ENCODE assay signal across 23 cellular contexts in the genomic region with DNA sequence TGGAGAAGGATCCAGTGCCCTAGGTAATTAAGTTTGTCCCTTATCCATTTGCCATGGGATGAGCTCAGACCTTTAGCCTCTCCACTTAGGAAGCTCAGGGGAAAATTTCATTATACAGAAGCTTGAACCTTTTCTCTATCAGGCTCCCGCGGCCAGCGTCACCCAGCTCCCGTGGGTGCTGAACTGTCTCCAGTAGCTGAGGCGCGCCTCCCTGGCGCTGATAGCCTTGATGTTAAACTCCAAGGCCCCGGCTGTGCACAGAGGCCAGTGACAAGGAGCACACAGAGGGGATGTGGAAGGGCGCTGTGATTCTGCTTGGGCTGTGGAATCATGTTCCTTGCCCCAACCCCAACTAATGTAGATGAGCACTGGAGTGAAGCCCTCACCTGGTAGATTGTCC. TPM values are rescaled to one million over a fixed set of nuclear protein-coding genes. Genes with fewer than 3 reads are reported as not detected.
A peak's percentile ranks its signal among the peaks of the same experiment; 100 is the strongest.
DNase-seq lines count a peak whose midpoint lies in the region; ATAC-seq and TF ChIP-seq lines count a peak whose summit lies in the region.
"Had no signal": no experiment of that assay in that cellular context is flagged by ENCODE, and none has a peak within 500 bp of the region (broad histone marks: within the 10 kb centered on the region; RNA-seq: fewer than 3 reads in every experiment).

No MANE protein-coding gene starts in this region.

- ATAC-seq in gastroesophageal sphincter, result no peak
- no peak for ATAC-seq in stimulated activated naive CD8-positive, alpha-beta T cell treated with anti-CD3 and anti-CD28 coated beads, Interleukin-15, amount 100 ng/mL, for 72 hours
- ATAC-seq: activated CD8-positive, alpha-beta memory T cell treated with anti-CD3 and anti-CD28 coated beads, Interleukin-2, amount 10 ng/mL, durations not matched to agents 7 days and 5 days; CD8-positive, alpha-beta T cell; foreskin keratinocyte; naive thymus-derived CD8-positive, alpha-beta T cell; PC-3 had no signal

- peak overlapping the region; percentile 48 for H3K4me2 ChIP-seq in neural progenitor cell
- H3K4me2 ChIP-seq: KMS-11 had no signal

- TF ChIP-seq POLR2A in gastroesophageal sphincter (IDR thresholded peaks at IDR 0.05), result no peak
- TF ChIP-seq POLR2A in tibial nerve (IDR thresholded peaks at IDR 0.05), result no peak

- H3K36me3 ChIP-seq in gastroesophageal sphincter (peaks cover 0 to 66% of the 10 kb centered on the region in 2 donors), neural progenitor cell (no peaks in the 10 kb centered on the region), tibial nerve (peaks cover 0 to 45% (median 0%) of the 10 kb centered on the region in 3 donors)

- H3K27me3 Mint-ChIP-seq in neural progenitor cell (ENCODE audit: insufficient read depth, low read depth), result peaks cover 13% of the 10 kb centered on the region
- no peaks in the 10 kb centered on the region for H3K27me3 Mint-ChIP-seq in activated naive CD8-positive, alpha-beta T cell treated with anti-CD3 and anti-CD28 coated beads for 36 hours
- peaks cover 9% of the 10 kb centered on the region for H3K27me3 Mint-ChIP-seq in stimulated activated naive CD8-positive, alpha-beta T cell treated with anti-CD3 and anti-CD28 coated beads, Interleukin-15, amount 100 ng/mL, for 72 hours
- H3K27me3 Mint-ChIP-seq: activated naive CD4-positive, alpha-beta T cell treated with anti-CD3 and anti-CD28 coated beads, Interleukin-2, amount 50 U/mL, for 24 hours had no signal

- no peak overlapping the region for H3K4me3 Mint-ChIP-seq in neural progenitor cell
- H3K4me3 Mint-ChIP-seq in activated naive CD8-positive, alpha-beta T cell treated with anti-CD3 and anti-CD28 coated beads for 36 hours, result no peak overlapping the region
- H3K4me3 Mint-ChIP-seq in stimulated activated naive CD8-positive, alpha-beta T cell treated with anti-CD3 and anti-CD28 coated beads, Interleukin-15, amount 100 ng/mL, for 72 hours, result no peak overlapping the region
- H3K4me3 Mint-ChIP-seq: activated CD8-positive, alpha-beta memory T cell treated with anti-CD3 and anti-CD28 coated beads, Interleukin-2, amount 10 ng/mL, durations not matched to agents 7 days and 5 days; activated naive CD4-positive, alpha-beta T cell treated with anti-CD3 and anti-CD28 coated beads, Interleukin-2, amount 50 U/mL, for 24 hours; CD8-positive, alpha-beta T cell; central memory CD8-positive, alpha-beta T cell; naive thymus-derived CD8-positive, alpha-beta T cell had no signal

- no CpG with 5 or more reads among the region's 9 CpGs for WGBS in gastroesophageal sphincter (ENCODE audit: low coverage in 1 of 2), 2 donors
- 62 to 82% methylated on average over 6 to 9 of the region's 9 CpGs for WGBS in tibial nerve, 2 donors

- H2AFZ ChIP-seq in neural progenitor cell (replicated peaks), result no peak overlapping the region

- no peak overlapping the region for H3K4me3 ChIP-seq in gastroesophageal sphincter
- H3K4me3 ChIP-seq in neural progenitor cell, result no peak overlapping the region
- H3K4me3 ChIP-seq in tibial nerve, result no peak overlapping the region
- H3K4me3 ChIP-seq: ascending aorta had no signal

- no peak overlapping the region for H3K9ac ChIP-seq in neural progenitor cell
- H3K9ac ChIP-seq: KMS-11 had no signal

- H4K20me1 ChIP-seq in neural progenitor cell (ENCODE audit: low read depth), result no peaks in the 10 kb centered on the region

- H3K27ac ChIP-seq in gastroesophageal sphincter, result peak overlapping the region; percentile 66 to 96 (median 92)
- no peak overlapping the region for H3K27ac ChIP-seq in neural progenitor cell
- H3K27ac ChIP-seq in tibial nerve, result peak overlapping the region in 3 of 4 donors; percentile 41 to 87 (median 71)
- H3K27ac ChIP-seq: ascending aorta, epithelial cell of prostate, foreskin keratinocyte, KMS-11 had no signal

- peaks cover 6% of the 10 kb centered on the region for H3K36me3 Mint-ChIP-seq in neural progenitor cell
- no peaks in the 10 kb centered on the region for H3K36me3 Mint-ChIP-seq in activated naive CD8-positive, alpha-beta T cell treated with anti-CD3 and anti-CD28 coated beads for 36 hours
- H3K36me3 Mint-ChIP-seq: activated CD8-positive, alpha-beta memory T cell treated with anti-CD3 and anti-CD28 coated beads, Interleukin-2, amount 10 ng/mL, durations not matched to agents 7 days and 5 days; activated naive CD4-positive, alpha-beta T cell treated with anti-CD3 and anti-CD28 coated beads, Interleukin-2, amount 50 U/mL, for 24 hours; CD8-positive, alpha-beta T cell; naive thymus-derived CD8-positive, alpha-beta T cell had no signal

- H3F3A ChIP-seq in neural progenitor cell (ENCODE audit: low read depth), result peaks cover 12% of the 10 kb centered on the region

- DNase-seq in SK-N-DZ (ENCODE audit: low spot score) (peak; percentile 78), neural progenitor cell (ENCODE audit: low spot score) (no peak), tibial nerve (ENCODE audit: low spot score in 2 of 2) (no peak), NOMO-1 treated with DMSO at 0.1 percent for 48 hours (lab: John Stamatoyannopoulos, UW; ENCODE audit: unreplicated experiment) (no peak), OCI-M2 (lab: John Stamatoyannopoulos, UW; ENCODE audit: unreplicated experiment) (no peak)
- no peak for DNase-seq in activated naive CD8-positive, alpha-beta T cell treated with anti-CD3 and anti-CD28 coated beads for 36 hours
- no peak for DNase-seq in stimulated activated naive CD8-positive, alpha-beta T cell treated with anti-CD3 and anti-CD28 coated beads, Interleukin-15, amount 100 ng/mL, for 72 hours
- DNase-seq: activated CD4-positive, alpha-beta T cell treated with anti-CD3 and anti-CD28 coated beads for 48 hours; activated CD8-positive, alpha-beta memory T cell treated with anti-CD3 and anti-CD28 coated beads, Interleukin-2, amount 10 ng/mL, durations not matched to agents 7 days and 5 days; CD8-positive, alpha-beta T cell; foreskin keratinocyte; islet precursor cell; naive thymus-derived CD8-positive, alpha-beta T cell; NCI-H1694 treated with DMSO at 0.1 percent for 48 hours; NCI-H69; PC-3; SHP77 treated with DMSO at 0.1 percent for 48 hours had no signal

- H3K4me1 Mint-ChIP-seq in neural progenitor cell, result peaks cover 52% of the 10 kb centered on the region
- no peaks in the 10 kb centered on the region for H3K4me1 Mint-ChIP-seq in activated naive CD8-positive, alpha-beta T cell treated with anti-CD3 and anti-CD28 coated beads for 36 hours
- no peaks in the 10 kb centered on the region for H3K4me1 Mint-ChIP-seq in stimulated activated naive CD8-positive, alpha-beta T cell treated with anti-CD3 and anti-CD28 coated beads, Interleukin-15, amount 100 ng/mL, for 72 hours
- H3K4me1 Mint-ChIP-seq: activated CD8-positive, alpha-beta memory T cell treated with anti-CD3 and anti-CD28 coated beads, Interleukin-2, amount 10 ng/mL, durations not matched to agents 7 days and 5 days; activated naive CD4-positive, alpha-beta T cell treated with anti-CD3 and anti-CD28 coated beads, Interleukin-2, amount 50 U/mL, for 24 hours; central memory CD8-positive, alpha-beta T cell; naive thymus-derived CD8-positive, alpha-beta T cell had no signal

- H3K27ac Mint-ChIP-seq in neural progenitor cell, result no peak overlapping the region
- H3K27ac Mint-ChIP-seq in activated naive CD8-positive, alpha-beta T cell treated with anti-CD3 and anti-CD28 coated beads for 36 hours, result no peak overlapping the region
- H3K27ac Mint-ChIP-seq in stimulated activated naive CD8-positive, alpha-beta T cell treated with anti-CD3 and anti-CD28 coated beads, Interleukin-15, amount 100 ng/mL, for 72 hours, result no peak overlapping the region
- H3K27ac Mint-ChIP-seq: activated CD8-positive, alpha-beta memory T cell treated with anti-CD3 and anti-CD28 coated beads, Interleukin-2, amount 10 ng/mL, durations not matched to agents 7 days and 5 days; activated naive CD4-positive, alpha-beta T cell treated with anti-CD3 and anti-CD28 coated beads, Interleukin-2, amount 50 U/mL, for 24 hours; CD8-positive, alpha-beta T cell had no signal

- H3K27me3 ChIP-seq in gastroesophageal sphincter, result no peaks in the 10 kb centered on the region
- no peaks in the 10 kb centered on the region for H3K27me3 ChIP-seq in neural progenitor cell
- H3K27me3 ChIP-seq in tibial nerve, result no peaks in the 10 kb centered on the region
- H3K27me3 ChIP-seq: ascending aorta, foreskin keratinocyte had no signal

- H3K4me1 ChIP-seq in gastroesophageal sphincter (peaks cover 23 to 100% (median 61%) of the 10 kb centered on the region in 3 donors), neural progenitor cell (peaks cover 52% of the 10 kb centered on the region), tibial nerve (peaks cover 0 to 96% (median 48%) of the 10 kb centered on the region in 4 donors)
- H3K4me1 ChIP-seq: ascending aorta had no signal

- no peaks in the 10 kb centered on the region for H3K9me3 ChIP-seq in gastroesophageal sphincter
- no peaks in the 10 kb centered on the region for H3K9me3 ChIP-seq in neural progenitor cell (ENCODE audit: low read depth)
- H3K9me3 ChIP-seq in tibial nerve, result no peaks in the 10 kb centered on the region
- H3K9me3 ChIP-seq: ascending aorta had no signal

- H3K9me3 Mint-ChIP-seq in neural progenitor cell, result no peaks in the 10 kb centered on the region
- no peaks in the 10 kb centered on the region for H3K9me3 Mint-ChIP-seq in activated naive CD8-positive, alpha-beta T cell treated with anti-CD3 and anti-CD28 coated beads for 36 hours
- no peaks in the 10 kb centered on the region for H3K9me3 Mint-ChIP-seq in stimulated activated naive CD8-positive, alpha-beta T cell treated with anti-CD3 and anti-CD28 coated beads, Interleukin-15, amount 100 ng/mL, for 72 hours
- H3K9me3 Mint-ChIP-seq: activated naive CD4-positive, alpha-beta T cell treated with anti-CD3 and anti-CD28 coated beads, Interleukin-2, amount 50 U/mL, for 24 hours; CD8-positive, alpha-beta T cell; central memory CD8-positive, alpha-beta T cell; naive thymus-derived CD8-positive, alpha-beta T cell had no signal

- no peaks in the 10 kb centered on the region for H3K79me2 ChIP-seq in neural progenitor cell (ENCODE audit: low read depth)

- TF ChIP-seq CTCF in gastroesophageal sphincter (IDR thresholded peaks at IDR 0.05) (no peak), neural progenitor cell (IDR thresholded peaks at IDR 0.05) (no peak), tibial nerve (IDR thresholded peaks at IDR 0.05) (no peak)

- TF ChIP-seq EP300 in gastroesophageal sphincter (IDR thresholded peaks at IDR 0.05) (no peak), tibial nerve (IDR thresholded peaks at IDR 0.05) (no peak)

RNA-seq across cellular contexts. Expression of a gene that starts 50.8 kb away (rescaled TPM):
- polyA plus RNA-seq in SK-N-DZ (2014; cell fraction: cytosol; rRNA removed), result 47.9 and 51.4 TPM in 2 replicates
- polyA plus RNA-seq in SK-N-DZ (2014; cell fraction: nucleus; rRNA removed), result 28.9 and 30.8 TPM in 2 replicates
- total RNA-seq in gastroesophageal sphincter, result 100 to 1,000 TPM; 278 to 466 (median 371) TPM
- 27.8 and 32.0 TPM in 2 replicates for total RNA-seq in neural progenitor cell (ENCODE audit: low replicate concordance)
- total RNA-seq in tibial nerve, result 100 to 1,000 TPM; 128 to 196 (median 176) TPM
- total RNA-seq in activated naive CD8-positive, alpha-beta T cell treated with anti-CD3 and anti-CD28 coated beads for 36 hours, result 1 to 10 TPM; 1.1 to 2.0 TPM
- total RNA-seq: CD8-positive, alpha-beta T cell had no signal
- polyA plus RNA-seq: naive thymus-derived CD8-positive, alpha-beta T cell had no signal
